ENCODE assay signal across 1 cellular context in genomic region chr22:38461414-38462081, GRCh38.
TF ChIP-seq lines count a peak whose summit lies in the region.

No MANE protein-coding gene starts in this region.

TF ChIP-seq in Ishikawa, 13 proteins besides CTCF, POLR2A, EP300 and RAD21 (continued from another document):
- TF ChIP-seq REST (IDR thresholded peaks at IDR 0.05; ENCODE audit: low read depth) (no peak), TCF12 (IDR thresholded peaks at IDR 0.05; ENCODE audit: low read depth) (no peak), ZBTB7A (IDR thresholded peaks at IDR 0.05; ENCODE audit: low read depth) (peak; percentile 53; the same call in 1 of the 2 replicates)
